Comparison of ENCODE assay signal across 20 cellular contexts in genomic region chr11:77069336-77069968, GRCh38. TPM values are rescaled to one million over a fixed set of nuclear protein-coding genes. Genes with fewer than 3 reads are reported as not detected.
DNase-seq lines count a peak whose midpoint lies in the region; ATAC-seq and TF ChIP-seq lines count a peak whose summit lies in the region.
"Had no signal": no experiment of that assay in that cellular context is flagged by ENCODE, and none has a peak within 500 bp of the region (broad histone marks: within the 10 kb centered on the region; RNA-seq: fewer than 3 reads in every experiment).

No MANE protein-coding gene starts in this region.

- no peaks in the 10 kb centered on the region for H3K36me3 Mint-ChIP-seq in activated CD8-positive, alpha-beta T cell treated with anti-CD3 and anti-CD28 coated beads, Interleukin-2, amount 10 ng/mL, durations not matched to agents 7 days and 5 days (ENCODE audit: low read depth)
- H3K36me3 Mint-ChIP-seq in activated CD4-positive, alpha-beta memory T cell treated with anti-CD3 and anti-CD28 coated beads for 36 hours: no peaks in the 10 kb centered on the region
- H3K36me3 Mint-ChIP-seq: CD4-positive, alpha-beta memory T cell had no signal

- no peak for ATAC-seq in activated CD8-positive, alpha-beta T cell treated with anti-CD3 and anti-CD28 coated beads, Interleukin-2, amount 10 ng/mL, durations not matched to agents 7 days and 5 days

- no peak overlapping the region for H2AFZ ChIP-seq in mesenchymal stem cell (ENCODE audit: low read depth, low read length)

- H2AK5ac ChIP-seq in mesenchymal stem cell (ENCODE audit: low read length, severe bottlenecking): no peak overlapping the region

- no peak overlapping the region for H3K23ac ChIP-seq in mesenchymal stem cell (ENCODE audit: low read length in 2 of 2)

- DNase-seq in NCI-H1092 treated with DMSO at 0.1 percent for 48 hours (lab: John Stamatoyannopoulos, UW): peak; percentile 21
- DNase-seq in NCI-H1092 (lab: John Stamatoyannopoulos, UW): no peak
- DNase-seq in NCI-H510A treated with DMSO at 0.1 percent for 48 hours (lab: John Stamatoyannopoulos, UW): peak; percentile 50
- DNase-seq in mesenchymal stem cell: no peak
- DNase-seq in sigmoid colon: peak; percentile 54
- no peak for DNase-seq in GM13977 (ENCODE audit: low spot score)
- no peak for DNase-seq in activated CD8-positive, alpha-beta T cell treated with anti-CD3 and anti-CD28 coated beads, Interleukin-2, amount 10 ng/mL, durations not matched to agents 7 days and 5 days
- no peak for DNase-seq in activated CD4-positive, alpha-beta memory T cell treated with anti-CD3 and anti-CD28 coated beads for 36 hours
- DNase-seq: activated CD4-positive, alpha-beta T cell treated with anti-CD3 and anti-CD28 coated beads for 4 hours; activated naive CD4-positive, alpha-beta T cell; CD4-positive, alpha-beta memory T cell; erythroblast; HFFc6; left ventricle myocardium inferior; NCI-H1694 treated with DMSO at 0.1 percent for 48 hours; stimulated activated naive CD4-positive, alpha-beta T cell treated with Interleukin-2 at 50 U/mL for 16 hours had no signal

- no peak overlapping the region for H2BK12ac ChIP-seq in mesenchymal stem cell (ENCODE audit: low read length in 2 of 2)

- H3K4me1 ChIP-seq in mesenchymal stem cell (ENCODE audit: control insufficient read depth, insufficient read depth, low read depth, low read length) (peaks cover 43% of the 10 kb centered on the region), sigmoid colon (peaks cover 0 to 55% (median 53%) of the 10 kb centered on the region in 4 donors)

- no peak overlapping the region for H3K4me2 ChIP-seq in mesenchymal stem cell (ENCODE audit: low read length, poor library complexity, severe bottlenecking)

- H3K4ac ChIP-seq in mesenchymal stem cell (ENCODE audit: low read depth in 1 of 2, low read length in 2 of 2): no peak overlapping the region

- no peak overlapping the region for H3K27ac Mint-ChIP-seq in activated CD8-positive, alpha-beta T cell treated with anti-CD3 and anti-CD28 coated beads, Interleukin-2, amount 10 ng/mL, durations not matched to agents 7 days and 5 days
- no peak overlapping the region for H3K27ac Mint-ChIP-seq in activated CD4-positive, alpha-beta memory T cell treated with anti-CD3 and anti-CD28 coated beads for 36 hours
- H3K27ac Mint-ChIP-seq: HFFc6 had no signal

- H2BK120ac ChIP-seq in mesenchymal stem cell (ENCODE audit: low read depth, low read length): no peak overlapping the region

- H3K4me3 ChIP-seq in mesenchymal stem cell (ENCODE audit: insufficient read depth in 1 of 2, low read depth in 1 of 2, low read length in 2 of 2) (peak overlapping the region in 1 of 2 experiments; percentile 41), sigmoid colon (no peak overlapping the region)
- H3K4me3 ChIP-seq: left ventricle myocardium inferior, SK-N-MC had no signal

- no peak overlapping the region for H3K18ac ChIP-seq in mesenchymal stem cell (ENCODE audit: low read depth in 1 of 2, low read length in 2 of 2)

- H3K27ac ChIP-seq in mesenchymal stem cell (ENCODE audit: low read length, poor library complexity, severe bottlenecking) (no peak overlapping the region), sigmoid colon (no peak overlapping the region)
- H3K27ac ChIP-seq: left ventricle myocardium inferior, SK-N-MC had no signal

- in situ Hi-C loops in GM13977 (cut with MboI; ENCODE audit: low pct_unique_long_range_greater_than_20kb, low sequenced_read_pairs, unreplicated experiment): no loop called here

- TF ChIP-seq POLR2A in sigmoid colon (IDR thresholded peaks at IDR 0.05): no peak

- TF ChIP-seq CTCF in sigmoid colon (IDR thresholded peaks at IDR 0.05): no peak
- TF ChIP-seq CTCF in GM13977 (IDR thresholded peaks at IDR 0.05; ENCODE audit: extremely low read depth, insufficient read depth, missing control alignments): no peak

- POLR2A ChIA-PET in activated CD8-positive, alpha-beta T cell treated with anti-CD3 and anti-CD28 coated beads, Interleukin-2, amount 10 ng/mL, durations not matched to agents 7 days and 5 days (lab: Charles Lee): interaction anchor here (0.7 to 1.2 kb wide), 2 partner anchors 13 to 591 kb away, joined by 3 to 6 read pairs; no protein-coding TSS in a partner anchor
- POLR2A ChIA-PET in activated CD4-positive, alpha-beta memory T cell treated with anti-CD3 and anti-CD28 coated beads for 36 hours (lab: Charles Lee): interaction anchor here (0.9 kb wide), 1 partner anchor 13 kb away, joined by 3 read pairs; no protein-coding TSS in a partner anchor

- H3K9me3 Mint-ChIP-seq in activated CD8-positive, alpha-beta T cell treated with anti-CD3 and anti-CD28 coated beads, Interleukin-2, amount 10 ng/mL, durations not matched to agents 7 days and 5 days (ENCODE audit: insufficient read depth): no peaks in the 10 kb centered on the region
- no peaks in the 10 kb centered on the region for H3K9me3 Mint-ChIP-seq in activated CD4-positive, alpha-beta memory T cell treated with anti-CD3 and anti-CD28 coated beads for 36 hours
- H3K9me3 Mint-ChIP-seq: HFFc6 had no signal

- peaks cover 39% of the 10 kb centered on the region for H3K79me1 ChIP-seq in mesenchymal stem cell (replicated peaks; ENCODE audit: low read length, poor library complexity, severe bottlenecking)

- H3K27me3 ChIP-seq in mesenchymal stem cell (ENCODE audit: control insufficient read depth in 1 of 2, insufficient read depth in 1 of 2, low read length in 2 of 2) (no peaks in the 10 kb centered on the region), sigmoid colon (no peaks in the 10 kb centered on the region)

- intact Hi-C loops in sigmoid colon (cut with DNase I): loop anchor here (10.0 kb wide), 2 partner anchors 405 to 625 kb away; partner anchors contain the start of genes EMSY and PAK1
- intact Hi-C loops in activated CD4-positive, alpha-beta memory T cell treated with anti-CD3 and anti-CD28 coated beads for 36 hours (cut with micrococcal nuclease): no loop called here

- no peak overlapping the region for H4K8ac ChIP-seq in mesenchymal stem cell (ENCODE audit: low read length)

- peak overlapping the region; percentile 26 for H2BK15ac ChIP-seq in mesenchymal stem cell (ENCODE audit: low read depth, poor library complexity, severe bottlenecking)

- CTCF ChIA-PET in activated CD8-positive, alpha-beta T cell treated with anti-CD3 and anti-CD28 coated beads, Interleukin-2, amount 10 ng/mL, durations not matched to agents 7 days and 5 days (lab: Charles Lee): interaction anchor here (3.2 kb wide), 1 partner anchor 22 kb away, joined by 10 read pairs; no protein-coding TSS in a partner anchor
- CTCF ChIA-PET in activated CD4-positive, alpha-beta memory T cell treated with anti-CD3 and anti-CD28 coated beads for 36 hours (lab: Charles Lee): interaction anchor here (1.5 kb wide), 1 partner anchor 22 kb away, joined by 3 read pairs; no protein-coding TSS in a partner anchor

- peaks cover 30% of the 10 kb centered on the region for H3K27me3 Mint-ChIP-seq in activated CD8-positive, alpha-beta T cell treated with anti-CD3 and anti-CD28 coated beads, Interleukin-2, amount 10 ng/mL, durations not matched to agents 7 days and 5 days (ENCODE audit: low read depth)
- H3K27me3 Mint-ChIP-seq in activated CD4-positive, alpha-beta memory T cell treated with anti-CD3 and anti-CD28 coated beads for 36 hours: no peaks in the 10 kb centered on the region
- H3K27me3 Mint-ChIP-seq: CD4-positive, alpha-beta memory T cell had no signal

- no peak for TF ChIP-seq EP300 in sigmoid colon (IDR thresholded peaks at IDR 0.05)

- no peak overlapping the region for H3K4me3 Mint-ChIP-seq in activated CD8-positive, alpha-beta T cell treated with anti-CD3 and anti-CD28 coated beads, Interleukin-2, amount 10 ng/mL, durations not matched to agents 7 days and 5 days
- H3K4me3 Mint-ChIP-seq in activated CD4-positive, alpha-beta memory T cell treated with anti-CD3 and anti-CD28 coated beads for 36 hours: no peak overlapping the region
- H3K4me3 Mint-ChIP-seq: HFFc6 had no signal

- H3K14ac ChIP-seq in mesenchymal stem cell (ENCODE audit: low read length in 2 of 2): no peak overlapping the region

- 90% methylated on average over 6 of the region's 6 CpGs for WGBS in mesenchymal stem cell
- WGBS in sigmoid colon, 2 donors: 61 to 77% methylated on average over 6 of the region's 6 CpGs

- no peak overlapping the region for H2BK5ac ChIP-seq in mesenchymal stem cell (ENCODE audit: low read depth, low read length, poor library complexity, severe bottlenecking)

- H4K91ac ChIP-seq in mesenchymal stem cell (ENCODE audit: low read length): peak overlapping the region; percentile 18

- H3K36me3 ChIP-seq in mesenchymal stem cell (ENCODE audit: control insufficient read depth in 1 of 2, insufficient read depth in 2 of 2, low read depth in 1 of 2, low read length in 2 of 2) (no peaks in the 10 kb centered on the region), sigmoid colon (no peaks in the 10 kb centered on the region)
- H3K36me3 ChIP-seq: left ventricle myocardium inferior had no signal

- peak overlapping the region; percentile 18 for H3K9ac ChIP-seq in mesenchymal stem cell (ENCODE audit: low read length)

- peaks cover 28% of the 10 kb centered on the region for H3K4me1 Mint-ChIP-seq in activated CD8-positive, alpha-beta T cell treated with anti-CD3 and anti-CD28 coated beads, Interleukin-2, amount 10 ng/mL, durations not matched to agents 7 days and 5 days (ENCODE audit: low read depth)
- H3K4me1 Mint-ChIP-seq in activated CD4-positive, alpha-beta memory T cell treated with anti-CD3 and anti-CD28 coated beads for 36 hours (ENCODE audit: low read depth): peaks cover 15% of the 10 kb centered on the region

- H3K9me3 ChIP-seq in mesenchymal stem cell (ENCODE audit: control insufficient read depth, low read length) (no peaks in the 10 kb centered on the region), sigmoid colon (no peaks in the 10 kb centered on the region)
- H3K9me3 ChIP-seq: left ventricle myocardium inferior had no signal

RNA-seq across cellular contexts. Expression of gene CAPN5, which starts 2.7 kb away (rescaled TPM):
- 26.0 TPM for polyA plus RNA-seq in mesenchymal stem cell (2013, experiment 1 of 2)
- polyA plus RNA-seq in mesenchymal stem cell (2013, experiment 2 of 2): 25.0 TPM
- 10 to 100 TPM in 1 of 4 donors, 1 to 10 TPM in 3; 4.1 to 12.5 (median 6.7) TPM for total RNA-seq in sigmoid colon
- 100 to 1,000 TPM in 1 of 3 donors, 10 to 100 TPM in 2; 89.5 to 110 (median 90.8) TPM for polyA plus RNA-seq in sigmoid colon
- total RNA-seq in activated CD8-positive, alpha-beta T cell treated with anti-CD3 and anti-CD28 coated beads, Interleukin-2, amount 10 ng/mL, durations not matched to agents 7 days and 5 days: 1 to 10 TPM; 1.0 to 1.4 TPM
- 1 to 10 TPM in 1 of 2 experiments, under 1 TPM in 1; 0.88 to 1.1 TPM for total RNA-seq in activated CD4-positive, alpha-beta memory T cell treated with anti-CD3 and anti-CD28 coated beads for 36 hours

RNA-seq across cellular contexts. Expression of gene OMP, which starts 33.2 kb away (rescaled TPM):
- 0.19 TPM for polyA plus RNA-seq in mesenchymal stem cell (2013, experiment 1 of 2)
- polyA plus RNA-seq in mesenchymal stem cell (2013, experiment 2 of 2): not detected
- 1 to 10 TPM in 1 of 4 donors, not detected in 3; 1.4 TPM for total RNA-seq in sigmoid colon
- 1 to 10 TPM in 1 of 3 donors, not detected in 2; 4.5 TPM for polyA plus RNA-seq in sigmoid colon
- total RNA-seq in activated CD8-positive, alpha-beta T cell treated with anti-CD3 and anti-CD28 coated beads, Interleukin-2, amount 10 ng/mL, durations not matched to agents 7 days and 5 days: not detected
- total RNA-seq in activated CD4-positive, alpha-beta memory T cell treated with anti-CD3 and anti-CD28 coated beads for 36 hours: not detected
- total RNA-seq: left ventricle myocardium inferior, pulmonary artery endothelial cell, urinary bladder had no signal
- polyA plus RNA-seq: CD4-positive, alpha-beta memory T cell; urinary bladder had no signal

RNA-seq across cellular contexts. Expression of gene B3GNT6, which starts 35.3 kb away (rescaled TPM):
- not detected for polyA plus RNA-seq in mesenchymal stem cell (2013, experiment 1 of 2)
- not detected for polyA plus RNA-seq in mesenchymal stem cell (2013, experiment 2 of 2)
- total RNA-seq in sigmoid colon: not detected
- polyA plus RNA-seq in sigmoid colon: 10 to 100 TPM; 14.4 to 29.7 (median 19.0) TPM
- total RNA-seq in activated CD8-positive, alpha-beta T cell treated with anti-CD3 and anti-CD28 coated beads, Interleukin-2, amount 10 ng/mL, durations not matched to agents 7 days and 5 days: not detected
- not detected for total RNA-seq in activated CD4-positive, alpha-beta memory T cell treated with anti-CD3 and anti-CD28 coated beads for 36 hours
- total RNA-seq: CD4-positive, alpha-beta memory T cell; HFFc6; left ventricle myocardium inferior; LHCN-M2; pulmonary artery endothelial cell; urinary bladder had no signal
- polyA plus RNA-seq: CD4-positive, alpha-beta memory T cell; urinary bladder had no signal

RNA-seq across cellular contexts. Expression of gene MYO7A, which starts 58.6 kb away (rescaled TPM):
- 0.04 TPM for polyA plus RNA-seq in mesenchymal stem cell (2013, experiment 1 of 2)
- polyA plus RNA-seq in mesenchymal stem cell (2013, experiment 2 of 2): 0.03 TPM
- total RNA-seq in sigmoid colon: 10 to 100 TPM in 2 of 4 donors, 1 to 10 TPM in 2; 7.7 to 12.8 (median 9.7) TPM
- 1 to 10 TPM; 1.8 to 3.6 (median 2.1) TPM for polyA plus RNA-seq in sigmoid colon
- not detected for total RNA-seq in activated CD8-positive, alpha-beta T cell treated with anti-CD3 and anti-CD28 coated beads, Interleukin-2, amount 10 ng/mL, durations not matched to agents 7 days and 5 days
- total RNA-seq in activated CD4-positive, alpha-beta memory T cell treated with anti-CD3 and anti-CD28 coated beads for 36 hours: under 1 TPM; 0.29 to 0.38 TPM

Comparison
In these comparisons a context has a peak if more than half of its experiments do, and no peak if none do; other contexts are left out.
1. DNase-seq: peak in NCI-H1092 treated with DMSO at 0.1 percent for 48 hours (single experiment), NCI-H510A treated with DMSO at 0.1 percent for 48 hours (single experiment) and sigmoid colon (single experiment); none in NCI-H1092 (single experiment), mesenchymal stem cell (single experiment), GM13977 (single experiment), activated CD8-positive, alpha-beta T cell treated with anti-CD3 and anti-CD28 coated beads, Interleukin-2, amount 10 ng/mL, durations not matched to agents 7 days and 5 days (single experiment) and activated CD4-positive, alpha-beta memory T cell treated with anti-CD3 and anti-CD28 coated beads for 36 hours (single experiment).